In the genomic region with DNA sequence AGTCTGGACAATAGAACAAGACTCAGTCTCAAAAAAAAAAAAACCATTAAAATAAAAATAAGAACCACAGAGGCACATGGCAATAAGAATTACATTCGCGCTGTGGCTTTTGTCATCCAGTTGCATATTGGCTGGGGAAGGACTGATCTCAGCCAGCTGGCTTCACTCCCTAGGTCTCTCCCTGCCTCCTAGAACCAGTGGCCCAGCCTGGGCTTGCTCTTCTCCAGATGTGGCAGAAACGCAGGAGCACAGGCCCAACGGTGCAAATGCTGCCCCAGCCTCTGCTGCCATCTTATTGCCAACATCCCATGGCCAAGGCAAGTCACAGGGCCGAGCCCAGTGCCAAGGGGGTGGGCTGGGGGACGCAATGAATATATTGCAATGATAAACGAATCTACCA, we compare ENCODE assay signal across 22 cellular contexts. TPM values are rescaled to one million over a fixed set of nuclear protein-coding genes. Genes with fewer than 3 reads are reported as not detected.
"Had no signal": no experiment of that assay in that cellular context is flagged by ENCODE, and none has a peak within 500 bp of the region (broad histone marks: within the 10 kb centered on the region; RNA-seq: fewer than 3 reads in every experiment).

No MANE protein-coding gene starts in this region.

- H3K27me3 ChIP-seq: vagina had no signal

- ATAC-seq: mucosa of descending colon; naive thymus-derived CD8-positive, alpha-beta T cell; stimulated activated naive CD8-positive, alpha-beta T cell treated with anti-CD3 and anti-CD28 coated beads, Interleukin-15, Interleukin-2, amounts not matched to agents 100 U/mL and 50 U/mL, for 24 hours; upper lobe of right lung had no signal

- H3K9me3 ChIP-seq: suprapubic skin, upper lobe of right lung, vagina had no signal

- DNase-seq: dorsolateral prefrontal cortex; effector CD8-positive, alpha-beta T cell; immature natural killer cell; mucosa of descending colon; naive thymus-derived CD8-positive, alpha-beta T cell; posterior cingulate gyrus; small intestine; stimulated activated CD4-positive, alpha-beta T cell treated with anti-CD3 and anti-CD28 coated beads, Interleukin-12 subunit alpha, Interleukin-12 subunit beta, amount 100 ng/mL, for 4 hours; stimulated activated CD4-positive, alpha-beta T cell treated with anti-CD3 and anti-CD28 coated beads, Interleukin-2, amount 100 ng/mL, for 48 hours; stimulated activated naive CD8-positive, alpha-beta T cell treated with anti-CD3 and anti-CD28 coated beads, Interleukin-15, Interleukin-2, amounts not matched to agents 100 U/mL and 50 U/mL, for 24 hours; tibial artery; upper lobe of right lung had no signal

- H3K27ac ChIP-seq: coronary artery, dorsolateral prefrontal cortex, suprapubic skin, tibial artery, upper lobe of right lung, vagina had no signal

- H3K36me3 ChIP-seq: suprapubic skin, upper lobe of right lung, vagina had no signal

- H3K4me3 ChIP-seq: coronary artery, dorsolateral prefrontal cortex, mucosa of descending colon, suprapubic skin, tibial artery, upper lobe of right lung, vagina had no signal

- H3K4me1 ChIP-seq: upper lobe of right lung, vagina had no signal

RNA-seq across cellular contexts. Expression of a gene that starts 37.0 kb away (rescaled TPM):
- total RNA-seq: dorsolateral prefrontal cortex; fibroblast of lung; frontal cortex; glomerular endothelial cell; liver; lung microvascular endothelial cell; mucosa of descending colon; naive thymus-derived CD8-positive, alpha-beta T cell; suprapubic skin; upper lobe of right lung; vagina had no signal
- polyA plus RNA-seq: fibroblast of lung, immature natural killer cell, keratinocyte, liver, neural cell had no signal
